Comparison of ENCODE assay signal across 24 cellular contexts in the genomic region with DNA sequence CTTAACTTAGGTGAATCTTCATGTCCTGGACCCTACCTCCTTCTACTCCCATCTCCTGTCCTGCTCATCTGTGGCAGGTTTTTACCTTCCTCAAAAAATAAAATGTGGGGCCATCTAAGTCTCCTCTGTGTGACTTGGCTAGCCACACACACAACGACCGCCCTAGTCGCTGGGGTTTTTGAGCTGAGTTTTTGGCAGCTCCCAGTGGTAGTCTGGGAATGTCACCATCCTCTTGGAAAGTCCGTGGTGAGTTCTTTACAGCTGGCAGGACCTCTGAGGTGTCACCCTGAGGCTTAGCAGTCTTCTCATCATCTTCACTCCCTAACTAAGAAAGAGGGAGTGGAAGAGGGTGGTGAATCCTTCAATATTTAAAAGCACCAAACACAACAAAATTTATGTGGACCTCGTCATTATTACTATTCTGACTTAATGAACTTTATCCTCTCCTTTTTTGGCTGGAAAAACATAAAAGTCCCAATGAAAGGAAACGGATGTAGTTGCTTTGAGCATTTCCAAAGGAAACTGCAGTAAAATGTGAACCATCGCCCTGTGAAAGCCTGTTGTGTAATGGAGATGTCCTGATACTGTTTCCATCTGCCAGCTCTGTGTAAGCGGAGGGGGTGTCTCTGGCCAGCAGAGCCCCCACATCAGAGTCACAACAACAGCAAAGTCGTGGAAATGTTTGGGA.
DNase-seq lines count a peak whose midpoint lies in the region; ATAC-seq and TF ChIP-seq lines count a peak whose summit lies in the region.
"Had no signal": no experiment of that assay in that cellular context is flagged by ENCODE, and none has a peak within 500 bp of the region (broad histone marks: within the 10 kb centered on the region; RNA-seq: fewer than 3 reads in every experiment).

No MANE protein-coding gene starts in this region.

- peak; percentile 72 for ATAC-seq in gastroesophageal sphincter
- ATAC-seq in naive thymus-derived CD8-positive, alpha-beta T cell, result no peak
- ATAC-seq: activated CD4-positive, alpha-beta T cell treated with anti-CD3 and anti-CD28 coated beads for 36 hours; activated CD8-positive, alpha-beta memory T cell treated with anti-CD3 and anti-CD28 coated beads, Interleukin-2, amount 10 ng/mL, durations not matched to agents 7 days and 5 days; esophagus mucosa; Panc1 had no signal

- TF ChIP-seq POLR2A in gastroesophageal sphincter (IDR thresholded peaks at IDR 0.05) (no peak), uterus (IDR thresholded peaks at IDR 0.05) (no peak), erythroblast (IDR thresholded peaks at IDR 0.05; ENCODE audit: low read length) (no peak)

- H3K4me1 ChIP-seq in gastroesophageal sphincter (peaks cover 0 to 23% (median 0%) of the 10 kb centered on the region in 3 donors), uterus (peaks cover 4 to 6% of the 10 kb centered on the region in 2 donors)
- H3K4me1 ChIP-seq: SJSA1 had no signal

- intact Hi-C loops in uterus (cut with DNase I; ENCODE audit: low total_unique reads), result loop anchor here (10.0 kb wide), 1 partner anchor 152 kb away; no protein-coding TSS in a partner anchor

- POLR2A ChIA-PET in naive thymus-derived CD8-positive, alpha-beta T cell (lab: Charles Lee), result no interaction called here

- H3K27me3 Mint-ChIP-seq in naive thymus-derived CD8-positive, alpha-beta T cell, result peaks cover 5 to 22% (median 19%) of the 10 kb centered on the region in 5 donors

- peak; percentile 61 for DNase-seq in dermis blood vessel endothelial cell
- DNase-seq in mesenteric fat pad (ENCODE audit: low spot score), result peak; percentile 41
- DNase-seq in uterus, result peak; percentile 64 to 82
- no peak for DNase-seq in naive thymus-derived CD8-positive, alpha-beta T cell
- DNase-seq in erythroblast (lab: John Stamatoyannopoulos, UW), result no peak
- no peak for DNase-seq in NCI-H2227 treated with DMSO at 0.1 percent for 48 hours (lab: John Stamatoyannopoulos, UW)
- DNase-seq: activated CD4-positive, alpha-beta T cell treated with anti-CD3 and anti-CD28 coated beads for 36 hours; activated CD8-positive, alpha-beta memory T cell treated with anti-CD3 and anti-CD28 coated beads, Interleukin-2, amount 10 ng/mL, durations not matched to agents 7 days and 5 days; activated naive CD4-positive, alpha-beta T cell treated with anti-CD3 and anti-CD28 coated beads, Interleukin-2, amount 50 U/mL, for 16 hours; aorta; CD4-positive, alpha-beta memory T cell; central memory CD4-positive, alpha-beta T cell; DMS 273 treated with DMSO at 0.1 percent for 48 hours; effector CD4-positive, alpha-beta T cell; NCI-H2081 treated with DMSO at 0.1 percent for 48 hours; NCI-H524; stimulated activated CD8-positive, alpha-beta memory T cell treated with anti-CD3 and anti-CD28 coated beads, Interleukin-4, amount 100 ng/mL, for 48 hours; T-helper 1 cell had no signal

- H3K4me3 ChIP-seq in gastroesophageal sphincter (no peak overlapping the region), uterus (no peak overlapping the region)
- H3K4me3 ChIP-seq: SJSA1 had no signal

- H3K36me3 Mint-ChIP-seq in naive thymus-derived CD8-positive, alpha-beta T cell, result peaks cover 0 to 9% (median 4%) of the 10 kb centered on the region in 3 donors
- H3K36me3 Mint-ChIP-seq: activated CD8-positive, alpha-beta memory T cell treated with anti-CD3 and anti-CD28 coated beads, Interleukin-2, amount 10 ng/mL, durations not matched to agents 7 days and 5 days; CD4-positive, alpha-beta memory T cell had no signal

- no peak for TF ChIP-seq CTCF in gastroesophageal sphincter (IDR thresholded peaks at IDR 0.05)
- no peak for TF ChIP-seq CTCF in uterus (IDR thresholded peaks at IDR 0.05)

- no peak overlapping the region for H3K27ac Mint-ChIP-seq in naive thymus-derived CD8-positive, alpha-beta T cell
- H3K27ac Mint-ChIP-seq: activated CD4-positive, alpha-beta T cell treated with anti-CD3 and anti-CD28 coated beads for 36 hours; activated CD8-positive, alpha-beta memory T cell treated with anti-CD3 and anti-CD28 coated beads, Interleukin-2, amount 10 ng/mL, durations not matched to agents 7 days and 5 days; activated T-helper 1 cell treated with anti-CD3 and anti-CD28 coated beads, Interleukin-12 subunit alpha, Interleukin-12 subunit beta, Interleukin-2, Interleukin-4 antibody, amounts not matched to agents 30 ng/mL and 10 ng/mL and 1 ng/mL, durations not matched to agents 14 hours and 24 hours and 36 hours; CD4-positive, alpha-beta memory T cell; IgD-negative memory B cell had no signal

- H3K4me1 Mint-ChIP-seq in naive thymus-derived CD8-positive, alpha-beta T cell, result peaks cover 0 to 8% (median 4%) of the 10 kb centered on the region in 4 donors
- H3K4me1 Mint-ChIP-seq: activated CD4-positive, alpha-beta T cell treated with anti-CD3 and anti-CD28 coated beads for 36 hours; activated CD8-positive, alpha-beta memory T cell treated with anti-CD3 and anti-CD28 coated beads, Interleukin-2, amount 10 ng/mL, durations not matched to agents 7 days and 5 days; IgD-negative memory B cell had no signal

- H3K9me3 ChIP-seq in gastroesophageal sphincter, result no peaks in the 10 kb centered on the region
- H3K9me3 ChIP-seq in uterus, result no peaks in the 10 kb centered on the region
- H3K9me3 ChIP-seq: SJSA1 had no signal

- no peaks in the 10 kb centered on the region for H3K27me3 ChIP-seq in gastroesophageal sphincter
- H3K27me3 ChIP-seq in uterus, result no peaks in the 10 kb centered on the region
- H3K27me3 ChIP-seq: SJSA1 had no signal

- peaks cover 0 to 12% (median 7%) of the 10 kb centered on the region in 9 donors for H3K9me3 Mint-ChIP-seq in naive thymus-derived CD8-positive, alpha-beta T cell
- H3K9me3 Mint-ChIP-seq: activated T-helper 1 cell treated with anti-CD3 and anti-CD28 coated beads, Interleukin-12 subunit alpha, Interleukin-12 subunit beta, Interleukin-2, Interleukin-4 antibody, amounts not matched to agents 30 ng/mL and 10 ng/mL and 1 ng/mL, durations not matched to agents 14 hours and 24 hours and 36 hours had no signal

- H3K4me3 Mint-ChIP-seq in naive thymus-derived CD8-positive, alpha-beta T cell, result no peak overlapping the region
- H3K4me3 Mint-ChIP-seq: activated CD4-positive, alpha-beta T cell treated with anti-CD3 and anti-CD28 coated beads for 36 hours; activated CD8-positive, alpha-beta memory T cell treated with anti-CD3 and anti-CD28 coated beads, Interleukin-2, amount 10 ng/mL, durations not matched to agents 7 days and 5 days; activated T-helper 1 cell treated with anti-CD3 and anti-CD28 coated beads, Interleukin-12 subunit alpha, Interleukin-12 subunit beta, Interleukin-2, Interleukin-4 antibody, amounts not matched to agents 30 ng/mL and 10 ng/mL and 1 ng/mL, durations not matched to agents 14 hours and 24 hours and 36 hours; CD4-positive, alpha-beta memory T cell; IgD-negative memory B cell had no signal

- H3K27ac ChIP-seq in gastroesophageal sphincter, result peak overlapping the region in 1 of 4 donors; percentile 38
- H3K27ac ChIP-seq in uterus, result peak overlapping the region; percentile 58 to 79
- H3K27ac ChIP-seq: SJSA1 had no signal

- TF ChIP-seq EP300 in gastroesophageal sphincter (IDR thresholded peaks at IDR 0.05), result no peak

- 43 to 45% methylated on average over 7 to 9 of the region's 9 CpGs for WGBS in gastroesophageal sphincter (ENCODE audit: low coverage in 1 of 2), 2 donors

- H3K36me3 ChIP-seq in gastroesophageal sphincter (no peaks in the 10 kb centered on the region), uterus (no peaks in the 10 kb centered on the region)
- H3K36me3 ChIP-seq: SJSA1 had no signal

Comparison
In these comparisons a context has a peak if more than half of its experiments do, and no peak if none do; other contexts are left out.
1. DNase-seq: peak in dermis blood vessel endothelial cell (single experiment), mesenteric fat pad (single experiment) and uterus (2 of 2); none in naive thymus-derived CD8-positive, alpha-beta T cell (0 of 10), erythroblast (0 of 2) and NCI-H2227 treated with DMSO at 0.1 percent for 48 hours (single experiment).